ENCODE assay signal across 23 cellular contexts in genomic region chr20:48948612-48949011, GRCh38.
"Had no signal": no experiment of that assay in that cellular context is flagged by ENCODE, and none has a peak within 500 bp of the region (broad histone marks: within the 10 kb centered on the region; RNA-seq: fewer than 3 reads in every experiment).

No MANE protein-coding gene starts in this region.

- DNase-seq: activated CD4-positive, alpha-beta memory T cell treated with anti-CD3 and anti-CD28 coated beads, Interleukin-2, amount 10 ng/mL, durations not matched to agents 7 days and 5 days; activated CD4-positive, alpha-beta T cell treated with anti-CD3 and anti-CD28 coated beads, Interleukin-2, amount 10 ng/mL, durations not matched to agents 24 days and 14 days; activated CD4-positive, CD25-positive, alpha-beta regulatory T cell; activated effector memory CD4-positive, alpha-beta T cell treated with anti-CD3 and anti-CD28 coated beads, Interleukin-2, amount 50 U/mL, for 16 hours; activated naive CD4-positive, alpha-beta T cell treated with anti-CD3 and anti-CD28 coated beads, Interleukin-2, amount 10 ng/mL, durations not matched to agents 7 days and 5 days; activated T-cell treated with anti-CD3 and anti-CD28 coated beads, Interleukin-2, amount 50 U/mL, for 72 hours; caudate nucleus; dermis blood vessel endothelial cell; effector CD8-positive, alpha-beta T cell; foreskin keratinocyte; left ventricle myocardium superior; mammary epithelial cell; pancreas; stimulated activated CD4-positive, alpha-beta T cell treated with anti-CD3 and anti-CD28 coated beads, Interleukin-2, amount 100 ng/mL, for 24 hours; stimulated activated naive CD8-positive, alpha-beta T cell treated with anti-CD3 and anti-CD28 coated beads, Interleukin-15, amount 100 ng/mL, for 72 hours; T-helper 17 cell had no signal

- ATAC-seq: activated T-cell treated with anti-CD3 and anti-CD28 coated beads, Interleukin-2, amount 50 U/mL, for 72 hours; foreskin keratinocyte; left ventricle myocardium superior; pancreas; sciatic nerve; stimulated activated effector memory CD8-positive, alpha-beta T cell treated with anti-CD3 and anti-CD28 coated beads, Interleukin-12 subunit alpha, Interleukin-12 subunit beta, amount 100 ng/mL, for 72 hours; stimulated activated naive CD8-positive, alpha-beta T cell treated with anti-CD3 and anti-CD28 coated beads, Interleukin-15, amount 100 ng/mL, for 72 hours; T-helper 17 cell had no signal

- H3K9me3 Mint-ChIP-seq: activated CD4-positive, alpha-beta memory T cell treated with anti-CD3 and anti-CD28 coated beads, Interleukin-2, amount 10 ng/mL, durations not matched to agents 7 days and 5 days; activated CD4-positive, alpha-beta T cell treated with anti-CD3 and anti-CD28 coated beads, Interleukin-2, amount 10 ng/mL, durations not matched to agents 24 days and 14 days; activated naive CD4-positive, alpha-beta T cell treated with anti-CD3 and anti-CD28 coated beads, Interleukin-2, amount 10 ng/mL, durations not matched to agents 7 days and 5 days; activated T-cell treated with anti-CD3 and anti-CD28 coated beads, Interleukin-2, amount 50 U/mL, for 72 hours; nephron; stimulated activated effector memory CD8-positive, alpha-beta T cell treated with anti-CD3 and anti-CD28 coated beads, Interleukin-12 subunit alpha, Interleukin-12 subunit beta, amount 100 ng/mL, for 72 hours; stimulated activated naive CD8-positive, alpha-beta T cell treated with anti-CD3 and anti-CD28 coated beads, Interleukin-15, amount 100 ng/mL, for 72 hours had no signal

- H3K27me3 ChIP-seq: foreskin keratinocyte, pancreas, suprapubic skin, transverse colon had no signal

- H3K4me1 Mint-ChIP-seq: activated CD4-positive, alpha-beta memory T cell treated with anti-CD3 and anti-CD28 coated beads, Interleukin-2, amount 10 ng/mL, durations not matched to agents 7 days and 5 days; activated naive CD4-positive, alpha-beta T cell treated with anti-CD3 and anti-CD28 coated beads, Interleukin-2, amount 10 ng/mL, durations not matched to agents 7 days and 5 days; nephron; stimulated activated effector memory CD8-positive, alpha-beta T cell treated with anti-CD3 and anti-CD28 coated beads, Interleukin-12 subunit alpha, Interleukin-12 subunit beta, amount 100 ng/mL, for 72 hours; stimulated activated naive CD8-positive, alpha-beta T cell treated with anti-CD3 and anti-CD28 coated beads, Interleukin-15, amount 100 ng/mL, for 72 hours; T-helper 17 cell had no signal

- H3K27ac ChIP-seq: foreskin keratinocyte, pancreas, suprapubic skin had no signal

- H3K4me3 ChIP-seq: pancreas, suprapubic skin, transverse colon had no signal

- H3K27me3 Mint-ChIP-seq: activated CD4-positive, alpha-beta memory T cell treated with anti-CD3 and anti-CD28 coated beads, Interleukin-2, amount 10 ng/mL, durations not matched to agents 7 days and 5 days; activated CD4-positive, alpha-beta T cell treated with anti-CD3 and anti-CD28 coated beads, Interleukin-2, amount 10 ng/mL, durations not matched to agents 24 days and 14 days; activated naive CD4-positive, alpha-beta T cell treated with anti-CD3 and anti-CD28 coated beads, Interleukin-2, amount 10 ng/mL, durations not matched to agents 7 days and 5 days; stimulated activated naive CD8-positive, alpha-beta T cell treated with anti-CD3 and anti-CD28 coated beads, Interleukin-15, amount 100 ng/mL, for 72 hours; T-helper 17 cell had no signal

- FAIRE-seq: pancreas, small intestine, urothelium cell line had no signal

- H3K27ac Mint-ChIP-seq: activated CD4-positive, alpha-beta memory T cell treated with anti-CD3 and anti-CD28 coated beads, Interleukin-2, amount 10 ng/mL, durations not matched to agents 7 days and 5 days; activated CD4-positive, alpha-beta T cell treated with anti-CD3 and anti-CD28 coated beads, Interleukin-2, amount 10 ng/mL, durations not matched to agents 24 days and 14 days; activated naive CD4-positive, alpha-beta T cell treated with anti-CD3 and anti-CD28 coated beads, Interleukin-2, amount 10 ng/mL, durations not matched to agents 7 days and 5 days; activated T-cell treated with anti-CD3 and anti-CD28 coated beads, Interleukin-2, amount 50 U/mL, for 72 hours; nephron; stimulated activated effector memory CD8-positive, alpha-beta T cell treated with anti-CD3 and anti-CD28 coated beads, Interleukin-12 subunit alpha, Interleukin-12 subunit beta, amount 100 ng/mL, for 72 hours; T-helper 17 cell had no signal

- H3K4me3 Mint-ChIP-seq: activated CD4-positive, alpha-beta memory T cell treated with anti-CD3 and anti-CD28 coated beads, Interleukin-2, amount 10 ng/mL, durations not matched to agents 7 days and 5 days; activated CD4-positive, alpha-beta T cell treated with anti-CD3 and anti-CD28 coated beads, Interleukin-2, amount 10 ng/mL, durations not matched to agents 24 days and 14 days; activated naive CD4-positive, alpha-beta T cell treated with anti-CD3 and anti-CD28 coated beads, Interleukin-2, amount 10 ng/mL, durations not matched to agents 7 days and 5 days; activated T-cell treated with anti-CD3 and anti-CD28 coated beads, Interleukin-2, amount 50 U/mL, for 72 hours; nephron; stimulated activated effector memory CD8-positive, alpha-beta T cell treated with anti-CD3 and anti-CD28 coated beads, Interleukin-12 subunit alpha, Interleukin-12 subunit beta, amount 100 ng/mL, for 72 hours; stimulated activated naive CD8-positive, alpha-beta T cell treated with anti-CD3 and anti-CD28 coated beads, Interleukin-15, amount 100 ng/mL, for 72 hours; T-helper 17 cell had no signal

- H3K9me3 ChIP-seq: pancreas, suprapubic skin, transverse colon had no signal
